Comparison of ENCODE assay signal across 18 cellular contexts in the genomic region with DNA sequence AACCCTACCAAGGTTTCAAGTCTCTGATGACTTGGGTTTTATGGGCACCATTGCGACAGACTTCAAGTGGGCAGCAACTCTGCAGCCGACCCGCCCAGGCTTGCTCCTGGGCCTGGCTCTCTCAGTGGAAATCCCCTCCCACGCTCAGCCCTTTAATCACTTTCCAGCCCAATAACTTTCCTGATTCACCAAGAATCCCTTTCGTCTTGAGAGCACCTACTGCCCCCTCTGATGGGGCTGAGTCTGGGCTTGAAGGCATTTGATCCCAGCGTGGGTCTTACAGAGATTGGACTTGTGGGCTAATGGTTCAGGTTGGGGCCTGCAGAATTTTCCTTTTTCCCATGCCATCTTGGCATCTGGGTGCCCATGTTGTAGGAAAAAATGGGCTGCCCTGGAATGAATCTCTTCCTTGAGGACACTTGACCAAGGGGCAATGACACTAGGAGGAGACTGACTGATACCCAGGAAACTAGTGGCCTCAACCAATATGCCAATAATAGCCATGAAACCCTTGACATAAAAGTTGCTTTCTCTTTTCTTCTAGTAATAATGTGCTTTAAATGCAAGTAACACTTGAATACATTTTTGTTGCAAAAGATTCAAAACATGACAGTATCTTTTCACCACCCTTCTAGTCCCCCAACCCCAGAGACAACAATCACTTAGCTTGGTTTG. TPM values are rescaled to one million over a fixed set of nuclear protein-coding genes. Genes with fewer than 3 reads are reported as not detected.
DNase-seq lines count a peak whose midpoint lies in the region; ATAC-seq and TF ChIP-seq lines count a peak whose summit lies in the region.
"Had no signal": no experiment of that assay in that cellular context is flagged by ENCODE, and none has a peak within 500 bp of the region (broad histone marks: within the 10 kb centered on the region; RNA-seq: fewer than 3 reads in every experiment).

No MANE protein-coding gene starts in this region.

- H3K9me3 ChIP-seq in Peyer's patch (no peaks in the 10 kb centered on the region), SK-N-SH (no peaks in the 10 kb centered on the region)
- H3K9me3 ChIP-seq: left ventricle myocardium inferior, transverse colon had no signal

- peak overlapping the region; percentile 97 for H3K27ac ChIP-seq in RWPE1
- no peak overlapping the region for H3K27ac ChIP-seq in Peyer's patch
- H3K27ac ChIP-seq in SK-N-SH (ENCODE audit: low read depth in 2 of 2, low read length in 1 of 2), result no peak overlapping the region
- H3K27ac ChIP-seq: left ventricle myocardium inferior, transverse colon had no signal

- H2AFZ ChIP-seq in SK-N-SH (ENCODE audit: low read depth), result no peak overlapping the region

- H3K4me3 ChIP-seq in Peyer's patch (no peak overlapping the region), SK-N-SH (ENCODE audit: low read depth in 2 of 2, low read length in 1 of 2) (no peak overlapping the region)
- H3K4me3 ChIP-seq: left ventricle myocardium inferior, transverse colon had no signal

- H3K79me2 ChIP-seq in SK-N-SH (ENCODE audit: insufficient read depth), result no peaks in the 10 kb centered on the region

- no peaks in the 10 kb centered on the region for H3K36me3 ChIP-seq in Peyer's patch
- H3K36me3 ChIP-seq in SK-N-SH (replicated peaks in 1 of 2; ENCODE audit: control insufficient read depth in 1 of 2, insufficient read depth in 2 of 2, low read length in 1 of 2), result no peaks in the 10 kb centered on the region
- H3K36me3 ChIP-seq: left ventricle myocardium inferior, transverse colon had no signal

- no peak for TF ChIP-seq POLR2A in Peyer's patch (IDR thresholded peaks at IDR 0.05)

- POLR2A ChIA-PET in RWPE1 (lab: Yijun Ruan, JAX; ENCODE audit: low non-redundant PET) (interaction anchor here (0.7 to 1.2 kb wide), 2 partner anchors 12 to 19 kb away, joined by 4 to 6 read pairs; no protein-coding TSS in a partner anchor), SK-N-SH (lab: Yijun Ruan, JAX) (no interaction called here)

- TF ChIP-seq CTCF in RWPE1 (conservative IDR thresholded peaks at IDR 0.05; ENCODE audit: low read depth) (no peak), Peyer's patch (IDR thresholded peaks at IDR 0.05) (no peak), SK-N-SH (IDR thresholded peaks at IDR 0.05) (no peak)

- DNase-seq in SIG-M5 treated with dmso at 0.1 percent for 504 hours (lab: John Stamatoyannopoulos, UW; ENCODE audit: unreplicated experiment), result peak; percentile 24
- no peak for DNase-seq in SIG-M5 (lab: John Stamatoyannopoulos, UW)
- DNase-seq in RWPE1 (ENCODE audit: low spot score), result peak; percentile 93
- peak; percentile 80 for DNase-seq in glomerular visceral epithelial cell (ENCODE audit: extremely low spot score)
- DNase-seq in Peyer's patch, result no peak
- no peak for DNase-seq in SK-N-SH
- no peak for DNase-seq in activated naive CD4-positive, alpha-beta T cell treated with anti-CD3 and anti-CD28 coated beads, Interleukin-2, amount 50 U/mL, for 16 hours
- DNase-seq: activated T-cell treated with anti-CD3 and anti-CD28 coated beads, Interleukin-2, amount 50 U/mL, for 48 hours; anterior cingulate cortex; DMS79; left ventricle myocardium inferior; NCI-H2029 treated with DMSO at 0.1 percent for 48 hours; NK-92 treated with Interleukin-12 subunit alpha and Interleukin-12 subunit beta, amount 100 ng/mL, for 24 hours; stimulated activated CD4-positive, alpha-beta T cell treated with anti-CD3 and anti-CD28 coated beads, Interleukin-12 subunit alpha, Interleukin-12 subunit beta, amount 100 ng/mL, for 4 hours; transverse colon had no signal

- no peak for TF ChIP-seq EP300 in SK-N-SH (IDR thresholded peaks at IDR 0.05; ENCODE audit: borderline replicate concordance in 1 of 2, low read depth in 1 of 2, low read length in 1 of 2)

- TF ChIP-seq RAD21 in SK-N-SH (IDR thresholded peaks at IDR 0.05; ENCODE audit: low read length), result no peak

- no peak overlapping the region for H3K4me2 ChIP-seq in SK-N-SH

- ATAC-seq in HG02852 (IDR thresholded peaks at IDR 0.05; ENCODE audit: unreplicated experiment), result no peak
- ATAC-seq: activated CD4-positive, CD25-positive, alpha-beta regulatory T cell treated with anti-CD3 and anti-CD28 coated beads, Interleukin-2, amount 50 U/mL, for 24 hours had no signal

- no peaks in the 10 kb centered on the region for H3K9me2 ChIP-seq in SK-N-SH

- CTCF ChIA-PET in RWPE1 (lab: Yijun Ruan, JAX) (interaction anchor here (0.5 to 3.1 kb wide), 7 partner anchors 10 to 258 kb away, joined by 3 to 15 read pairs (median 4); no protein-coding TSS in a partner anchor), SK-N-SH (lab: Yijun Ruan, JAX) (interaction anchor here (0.7 to 22.5 kb wide), 6 partner anchors 8 to 80 kb away, joined by 3 to 860 read pairs (median 4); a partner anchor contains a TSS)

- peaks cover 4% of the 10 kb centered on the region for H3F3A ChIP-seq in SK-N-SH (replicated peaks; ENCODE audit: insufficient read depth)

- H3K27me3 ChIP-seq in Peyer's patch (no peaks in the 10 kb centered on the region), SK-N-SH (ENCODE audit: insufficient read depth) (no peaks in the 10 kb centered on the region)

- WGBS in SK-N-SH (ENCODE audit: low lambda C conversion rate), result 66% methylated on average over 6 of the region's 6 CpGs

- H3K4me1 ChIP-seq in Peyer's patch (peaks cover 4 to 27% (median 10%) of the 10 kb centered on the region in 4 donors), SK-N-SH (ENCODE audit: control insufficient read depth in 1 of 2, insufficient read depth in 2 of 2, low read depth in 1 of 2, low read length in 1 of 2) (peaks cover 0 to 9% of the 10 kb centered on the region in 2 experiments; a peak in 2 of 4 replicates)

- H3K9ac ChIP-seq in SK-N-SH, result no peak overlapping the region

- no peaks in the 10 kb centered on the region for H4K20me1 ChIP-seq in SK-N-SH (ENCODE audit: insufficient read depth)

TF ChIP-seq in SK-N-SH, 30 proteins besides CTCF, POLR2A, EP300 and RAD21 (continues in another document):
- TF ChIP-seq GABPA (IDR thresholded peaks at IDR 0.05; ENCODE audit: low read depth) (no peak), JUND (IDR thresholded peaks at IDR 0.05) (no peak), ELF1 (IDR thresholded peaks at IDR 0.05) (no peak), RCOR1 (IDR thresholded peaks at IDR 0.05; ENCODE audit: low read length) (no peak), POLR2AphosphoS5 (IDR thresholded peaks at IDR 0.05; ENCODE audit: low read depth, low read length) (no peak), TCF12 (IDR thresholded peaks at IDR 0.05) (no peak), YY1 (IDR thresholded peaks at IDR 0.05; ENCODE audit: low read depth) (no peak), MEF2A (IDR thresholded peaks at IDR 0.05; ENCODE audit: borderline replicate concordance, low read depth) (no peak), MXI1 (IDR thresholded peaks at IDR 0.05; ENCODE audit: low read depth, low read length) (no peak), TAF1 (IDR thresholded peaks at IDR 0.05; ENCODE audit: borderline replicate concordance, low read depth, low read length) (no peak), CHD2 (IDR thresholded peaks at IDR 0.05; ENCODE audit: low read length, partially characterized antibody) (no peak)
- TF ChIP-seq, protein P1, sequence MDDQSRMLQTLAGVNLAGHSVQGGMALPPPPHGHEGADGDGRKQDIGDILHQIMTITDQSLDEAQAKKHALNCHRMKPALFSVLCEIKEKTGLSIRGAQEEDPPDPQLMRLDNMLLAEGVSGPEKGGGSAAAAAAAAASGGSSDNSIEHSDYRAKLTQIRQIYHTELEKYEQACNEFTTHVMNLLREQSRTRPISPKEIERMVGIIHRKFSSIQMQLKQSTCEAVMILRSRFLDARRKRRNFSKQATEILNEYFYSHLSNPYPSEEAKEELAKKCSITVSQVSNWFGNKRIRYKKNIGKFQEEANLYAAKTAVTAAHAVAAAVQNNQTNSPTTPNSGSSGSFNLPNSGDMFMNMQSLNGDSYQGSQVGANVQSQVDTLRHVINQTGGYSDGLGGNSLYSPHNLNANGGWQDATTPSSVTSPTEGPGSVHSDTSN (IDR thresholded peaks at IDR 0.05), result no peak
- TF ChIP-seq, protein P2, sequence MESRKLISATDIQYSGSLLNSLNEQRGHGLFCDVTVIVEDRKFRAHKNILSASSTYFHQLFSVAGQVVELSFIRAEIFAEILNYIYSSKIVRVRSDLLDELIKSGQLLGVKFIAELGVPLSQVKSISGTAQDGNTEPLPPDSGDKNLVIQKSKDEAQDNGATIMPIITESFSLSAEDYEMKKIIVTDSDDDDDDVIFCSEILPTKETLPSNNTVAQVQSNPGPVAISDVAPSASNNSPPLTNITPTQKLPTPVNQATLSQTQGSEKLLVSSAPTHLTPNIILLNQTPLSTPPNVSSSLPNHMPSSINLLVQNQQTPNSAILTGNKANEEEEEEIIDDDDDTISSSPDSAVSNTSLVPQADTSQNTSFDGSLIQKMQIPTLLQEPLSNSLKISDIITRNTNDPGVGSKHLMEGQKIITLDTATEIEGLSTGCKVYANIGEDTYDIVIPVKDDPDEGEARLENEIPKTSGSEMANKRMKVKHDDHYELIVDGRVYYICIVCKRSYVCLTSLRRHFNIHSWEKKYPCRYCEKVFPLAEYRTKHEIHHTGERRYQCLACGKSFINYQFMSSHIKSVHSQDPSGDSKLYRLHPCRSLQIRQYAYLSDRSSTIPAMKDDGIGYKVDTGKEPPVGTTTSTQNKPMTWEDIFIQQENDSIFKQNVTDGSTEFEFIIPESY (IDR thresholded peaks at IDR 0.05; ENCODE audit: borderline replicate concordance, low read depth), result no peak
- TF ChIP-seq, protein P3, sequence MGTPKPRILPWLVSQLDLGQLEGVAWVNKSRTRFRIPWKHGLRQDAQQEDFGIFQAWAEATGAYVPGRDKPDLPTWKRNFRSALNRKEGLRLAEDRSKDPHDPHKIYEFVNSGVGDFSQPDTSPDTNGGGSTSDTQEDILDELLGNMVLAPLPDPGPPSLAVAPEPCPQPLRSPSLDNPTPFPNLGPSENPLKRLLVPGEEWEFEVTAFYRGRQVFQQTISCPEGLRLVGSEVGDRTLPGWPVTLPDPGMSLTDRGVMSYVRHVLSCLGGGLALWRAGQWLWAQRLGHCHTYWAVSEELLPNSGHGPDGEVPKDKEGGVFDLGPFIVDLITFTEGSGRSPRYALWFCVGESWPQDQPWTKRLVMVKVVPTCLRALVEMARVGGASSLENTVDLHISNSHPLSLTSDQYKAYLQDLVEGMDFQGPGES (IDR thresholded peaks at IDR 0.05; ENCODE audit: low read depth, low read length), result no peak

RNA-seq across cellular contexts. Expression of a gene that starts 7.8 kb away (rescaled TPM):
- 10 to 100 TPM in 1 of 4 donors, 1 to 10 TPM in 3; 4.4 to 43.7 (median 5.2) TPM for total RNA-seq in Peyer's patch
- polyA plus RNA-seq in SK-N-SH (2012; rRNA removed), result 105 and 108 TPM in 2 replicates
- 46.1 and 93.3 TPM in 2 replicates for polyA plus RNA-seq in SK-N-SH (2012; cell fraction: cytosol; rRNA removed)
- polyA plus RNA-seq in SK-N-SH (2012; cell fraction: nucleus; rRNA removed), result 94.2 and 108 TPM in 2 replicates

RNA-seq across cellular contexts. Expression of a gene that starts 30.1 kb away (rescaled TPM):
- 100 to 1,000 TPM; 139 to 306 (median 160) TPM for total RNA-seq in Peyer's patch
- 317 and 373 TPM in 2 replicates for polyA plus RNA-seq in SK-N-SH (2012; rRNA removed)
- polyA plus RNA-seq in SK-N-SH (2012; cell fraction: cytosol; rRNA removed), result 237 and 288 TPM in 2 replicates
- 358 and 396 TPM in 2 replicates for polyA plus RNA-seq in SK-N-SH (2012; cell fraction: nucleus; rRNA removed)

RNA-seq across cellular contexts. Expression of a gene that starts 55.3 kb away (rescaled TPM):
- total RNA-seq in Peyer's patch, result under 1 TPM in 1 of 4 donors, not detected in 3; 0.13 TPM
- 0.11 TPM in 1 of 2 replicates, not detected in the other for polyA plus RNA-seq in SK-N-SH (2012; rRNA removed)
- polyA plus RNA-seq in SK-N-SH (2012; cell fraction: cytosol; rRNA removed), result 0.03 and 0.25 TPM in 2 replicates
- 0.15 and 0.17 TPM in 2 replicates for polyA plus RNA-seq in SK-N-SH (2012; cell fraction: nucleus; rRNA removed)
- polyA plus RNA-seq: AG04450 had no signal

Comparison
In these comparisons a context has a peak if more than half of its experiments do, and no peak if none do; other contexts are left out.
1. DNase-seq: peak in SIG-M5 treated with dmso at 0.1 percent for 504 hours (single experiment), RWPE1 (single experiment) and glomerular visceral epithelial cell (single experiment); none in SIG-M5 (single experiment), Peyer's patch (0 of 3), SK-N-SH (single experiment) and activated naive CD4-positive, alpha-beta T cell treated with anti-CD3 and anti-CD28 coated beads, Interleukin-2, amount 50 U/mL, for 16 hours (single experiment).